Comparison of ENCODE assay signal across 16 cellular contexts in the genomic region with DNA sequence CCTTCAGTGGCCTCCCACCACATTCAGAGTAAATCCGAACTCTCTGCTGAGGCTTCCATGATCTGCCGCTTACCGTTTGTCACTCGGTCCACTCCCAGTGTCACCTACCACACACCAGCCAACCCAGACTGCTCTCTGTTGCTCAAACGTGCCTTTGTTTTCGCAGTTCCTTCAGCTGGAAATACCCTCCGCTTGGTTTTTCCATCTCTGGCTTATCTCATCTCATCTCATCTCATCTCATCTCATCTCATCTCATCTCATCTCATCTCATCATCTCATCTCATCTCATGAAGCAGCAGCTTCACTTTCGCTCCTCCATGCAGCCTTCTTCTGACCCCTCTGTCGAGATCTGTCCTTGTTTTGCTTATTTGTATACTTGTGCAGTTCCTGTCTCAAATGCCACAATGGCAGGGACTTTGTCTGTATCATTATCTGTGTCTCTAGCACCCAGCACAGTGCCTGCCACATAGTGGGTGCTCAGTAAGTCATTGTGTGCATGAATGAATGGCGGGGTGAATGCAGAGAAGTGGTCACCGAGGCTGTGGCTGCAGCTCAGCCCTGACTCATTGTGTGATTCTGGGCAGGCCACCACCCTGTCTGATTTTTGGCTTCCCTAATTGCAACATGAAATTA. TPM values are rescaled to one million over a fixed set of nuclear protein-coding genes. Genes with fewer than 3 reads are reported as not detected.
DNase-seq lines count a peak whose midpoint lies in the region; ATAC-seq, FAIRE-seq and TF ChIP-seq lines count a peak whose summit lies in the region.
"Had no signal": no experiment of that assay in that cellular context is flagged by ENCODE, and none has a peak within 500 bp of the region (broad histone marks: within the 10 kb centered on the region; RNA-seq: fewer than 3 reads in every experiment).

No MANE protein-coding gene starts in this region.

- peak overlapping the region; percentile 73 for H2AFZ ChIP-seq in GM12878 (ENCODE audit: control insufficient read depth, low read depth, low read length)

- no peaks in the 10 kb centered on the region for H4K20me1 ChIP-seq in GM12878 (ENCODE audit: control insufficient read depth, insufficient read depth)

- H3K36me3 ChIP-seq in Peyer's patch (no peaks in the 10 kb centered on the region), GM12878 (ENCODE audit: control insufficient read depth in 2 of 2, insufficient read depth in 2 of 2, low read length in 1 of 2) (no peaks in the 10 kb centered on the region)
- H3K36me3 ChIP-seq: HAP-1 had no signal

- TF ChIP-seq RAD21 in GM12878 (IDR thresholded peaks at IDR 0.05; ENCODE audit: insufficient read depth, low read depth, low read length) = no peak

- H3K27me3 ChIP-seq in Peyer's patch (no peaks in the 10 kb centered on the region), GM12878 (replicated peaks in 1 of 2; ENCODE audit: control insufficient read depth in 2 of 2, insufficient read depth in 2 of 2, low read length in 1 of 2) (no peaks in the 10 kb centered on the region)

- H3K79me2 ChIP-seq in GM12878 (ENCODE audit: control insufficient read depth, insufficient read depth, low read length) = peaks cover 21% of the 10 kb centered on the region

- H3K9me3 ChIP-seq in Peyer's patch (no peaks in the 10 kb centered on the region), GM12878 (replicated peaks; ENCODE audit: control insufficient read depth, insufficient read depth, low read length) (no peaks in the 10 kb centered on the region)
- H3K9me3 ChIP-seq: HAP-1 had no signal

- DNase-seq in activated CD4-positive, alpha-beta T cell treated with anti-CD3 and anti-CD28 coated beads for 48 hours = peak; percentile 62
- no peak for DNase-seq in activated CD4-positive, alpha-beta T cell treated with anti-CD3 and anti-CD28 coated beads for 1 hour
- DNase-seq in Peyer's patch = no peak
- DNase-seq in GM12878 (ENCODE audit: low read depth, low spot score) = no peak
- peak; percentile 44 for DNase-seq in stimulated activated naive CD8-positive, alpha-beta T cell treated with anti-CD3 and anti-CD28 coated beads, Interleukin-15, Interleukin-2, amounts not matched to agents 100 U/mL and 50 U/mL, for 24 hours
- DNase-seq in globus pallidus (ENCODE audit: low spot score) = no peak
- DNase-seq in ecto neural progenitor cell (ENCODE audit: low spot score) = no peak
- no peak for DNase-seq in RPMI8226
- DNase-seq: caudate nucleus, NCI-H524 had no signal

- in situ Hi-C loops in GM12878 (cut with MboI) = no loop called here

- no TSS peak for BruUV-seq in GM12878 (replicated peaks; lab: Mats Ljungman, UMichigan)

- POLR2A ChIA-PET in GM12878 (lab: Charles Lee) = interaction anchor here (0.6 to 8.0 kb wide), 6 partner anchors 11 to 371 kb away, joined by 3 to 116 read pairs (median 15); a partner anchor contains a TSS

- RAD21 ChIA-PET in GM12878 (lab: Charles Lee; ENCODE audit: unreplicated experiment) = interaction anchor here (0.6 to 29.0 kb wide), 8 partner anchors 8 to 530 kb away, joined by 3 to 578 read pairs (median 3); a partner anchor contains a TSS

- H3K9ac ChIP-seq in GM12878 (ENCODE audit: control insufficient read depth, insufficient read depth, low read length) = peak overlapping the region; percentile 38

- intact Hi-C loops in GM12878 (cut with micrococcal nuclease; ENCODE audit: unreplicated experiment) = loop anchor here (1.0 to 5.0 kb wide), 3 partner anchors 11 to 413 kb away; no protein-coding TSS in a partner anchor

- peak; percentile 51 for ATAC-seq in GM12878
- peak; percentile 42 for ATAC-seq in stimulated activated naive CD8-positive, alpha-beta T cell treated with anti-CD3 and anti-CD28 coated beads, Interleukin-15, Interleukin-2, amounts not matched to agents 100 U/mL and 50 U/mL, for 24 hours

- H3K4me3 ChIP-seq in Peyer's patch (no peak overlapping the region), GM12878 (no peak overlapping the region)
- H3K4me3 ChIP-seq: HAP-1, SK-N-MC had no signal

- TF ChIP-seq EP300 in GM12878 (IDR thresholded peaks at IDR 0.05; ENCODE audit: borderline replicate concordance in 1 of 2, control insufficient read depth in 1 of 2, low read depth in 2 of 2, low read length in 2 of 2) = peak in 1 of 2 experiments; percentile 10; a peak in 1 of 4 replicates

- CTCF ChIA-PET in GM12878 (lab: Yijun Ruan, JAX) = interaction anchor here (1.2 to 13.2 kb wide), 8 partner anchors 11 to 121 kb away, joined by 3 to 257 read pairs (median 9); a partner anchor contains a TSS

- SMC1A ChIA-PET in GM12878 (lab: Charles Lee; ENCODE audit: uncharacterized antibody, unreplicated experiment) = interaction anchor here (0.6 to 24.8 kb wide), 7 partner anchors 12 to 65 kb away, joined by 3 to 600 read pairs (median 7); a partner anchor contains a TSS

- peak overlapping the region; percentile 69 for H3K4me2 ChIP-seq in GM12878 (ENCODE audit: control insufficient read depth, insufficient read depth)

- peak; percentile 18 for FAIRE-seq in GM12878 (lab: Jason Lieb, UNC)
- FAIRE-seq: islet of Langerhans had no signal

- peak overlapping the region; percentile 54 to 74 (median 58) for H3K27ac ChIP-seq in Peyer's patch
- H3K27ac ChIP-seq in GM12878 (ENCODE audit: control insufficient read depth, insufficient read depth) = peak overlapping the region; percentile 86
- H3K27ac ChIP-seq: SK-N-MC had no signal

- WGBS in GM12878 (ENCODE audit: insufficient coverage, insufficient replicate concordance, low lambda C conversion rate, missing lambda C conversion rate) = 2% methylated on average over 11 of the region's 11 CpGs

- TF ChIP-seq POLR2A in Peyer's patch (IDR thresholded peaks at IDR 0.05) (no peak), GM12878 (IDR thresholded peaks at IDR 0.05; ENCODE audit: low read depth, low read length) (peak; percentile 29; the same call in 1 of the 2 replicates)

- no peak for TF ChIP-seq CTCF in Peyer's patch (IDR thresholded peaks at IDR 0.05)
- TF ChIP-seq CTCF in GM12878 (IDR thresholded peaks at IDR 0.05 in 2 of 3, conservative IDR thresholded peaks at IDR 0.05 in 1 of 3; ENCODE audit: control insufficient read depth in 2 of 3, extremely low read depth in 1 of 3, insufficient read depth in 1 of 3, low read depth in 3 of 3, low read length in 3 of 3) = no peak

- peaks cover 0 to 24% (median 0%) of the 10 kb centered on the region in 4 donors for H3K4me1 ChIP-seq in Peyer's patch
- peaks cover 53% of the 10 kb centered on the region for H3K4me1 ChIP-seq in GM12878 (ENCODE audit: control insufficient read depth, insufficient read depth, low read length)
- H3K4me1 ChIP-seq: HAP-1 had no signal

RNA-seq across cellular contexts. Expression of a gene that starts 3.8 kb away (rescaled TPM):
- total RNA-seq in Peyer's patch = 10 to 100 TPM in 1 of 4 donors, 1 to 10 TPM in 3; 1.3 to 10.7 (median 2.3) TPM
- 27.1 and 29.2 TPM in 2 replicates for total RNA-seq in GM12878 (2013; cell fraction: nucleolus; rRNA removed)
- total RNA-seq in GM12878 (2014; rRNA removed) = 21.9 and 22.3 TPM in 2 replicates
- 20.2 and 21.9 TPM in 2 replicates for total RNA-seq in GM12878 (2014; rRNA removed; fragmentation: Illumina TruSeq; extraction: Trizol)
- total RNA-seq in GM12878 (2021) = 21.4 and 24.1 TPM in 2 replicates
- 8.8 TPM for polyA plus RNA-seq in GM12878 (2011; ENCODE audit: low read depth)
- polyA plus RNA-seq in GM12878 (2011; rRNA removed) = 24.3 and 30.8 TPM in 2 replicates
- 28.4 and 32.0 TPM in 2 replicates for polyA plus RNA-seq in GM12878 (2011; cell fraction: cytosol; rRNA removed)
- 25.9 and 28.6 TPM in 2 replicates for polyA plus RNA-seq in GM12878 (2011; cell fraction: nucleus; rRNA removed)
- polyA plus RNA-seq in GM12878 (2012) = 12.8 and 16.6 TPM in 2 replicates
- polyA plus RNA-seq in GM12878 (2014; fragmentation: Illumina TruSeq; extraction: Trizol) = 21.4 and 25.0 TPM in 2 replicates
- 1 to 10 TPM; 4.6 to 6.9 TPM for polyA plus RNA-seq in GM12878 (2014; fragmentation: Nextera tagmentation; extraction: Ambion mirVana)
- 23.6 and 26.3 TPM in 2 replicates for polyA plus RNA-seq in GM12878 (2014; rRNA removed)
- 10 to 100 TPM; 18.1 to 22.2 TPM for polyA plus RNA-seq in GM12878 (2016; fragmentation: Nextera tagmentation; extraction: Ambion mirVana)
- 17.4 and 23.7 TPM in 2 replicates for polyA minus RNA-seq in GM12878 (2011; rRNA and poly(A)+ RNA removed)
- 11.6 and 14.7 TPM in 2 replicates for polyA minus RNA-seq in GM12878 (2011; cell fraction: cytosol; rRNA and poly(A)+ RNA removed)
- polyA minus RNA-seq in GM12878 (2011; cell fraction: nucleus; rRNA and poly(A)+ RNA removed) = 9.4 and 13.3 TPM in 2 replicates
- total RNA-seq: LHCN-M2 had no signal
- polyA plus RNA-seq: AG04450, neural cell had no signal

RNA-seq across cellular contexts. Expression of a gene that starts 8.5 kb away (rescaled TPM):
- total RNA-seq in Peyer's patch (1 to 10 TPM in 2 of 4 donors, not detected in 2; 1.7 to 4.1 TPM), GM12878 (2014; rRNA removed) (9.9 and 13.4 TPM in 2 replicates), GM12878 (2014; rRNA removed; fragmentation: Illumina TruSeq; extraction: Trizol) (5.8 and 6.9 TPM in 2 replicates), GM12878 (2021) (12.8 and 13.3 TPM in 2 replicates)
- total RNA-seq in GM12878 (2013; cell fraction: nucleolus; rRNA removed) = 190 and 241 TPM in 2 replicates
- 4.5 TPM for polyA plus RNA-seq in GM12878 (2011; ENCODE audit: low read depth)
- polyA plus RNA-seq in GM12878 (2011; rRNA removed) (10.4 and 18.6 TPM in 2 replicates), GM12878 (2014; fragmentation: Illumina TruSeq; extraction: Trizol) (6.6 and 7.6 TPM in 2 replicates), GM12878 (2014; fragmentation: Nextera tagmentation; extraction: Ambion mirVana) (1 to 10 TPM; 1.0 to 1.6 TPM), GM12878 (2014; rRNA removed) (9.9 and 11.6 TPM in 2 replicates), GM12878 (2016; fragmentation: Nextera tagmentation; extraction: Ambion mirVana) (1 to 10 TPM; 4.3 to 4.5 TPM)
- polyA plus RNA-seq in GM12878 (2011; cell fraction: cytosol; rRNA removed) = 24.3 and 24.8 TPM in 2 replicates
- 58.1 and 59.5 TPM in 2 replicates for polyA plus RNA-seq in GM12878 (2011; cell fraction: nucleus; rRNA removed)
- 8.1 and 9.0 TPM in 2 replicates for polyA plus RNA-seq in GM12878 (2012)
- 39.9 and 63.9 TPM in 2 replicates for polyA minus RNA-seq in GM12878 (2011; rRNA and poly(A)+ RNA removed)
- polyA minus RNA-seq in GM12878 (2011; cell fraction: cytosol; rRNA and poly(A)+ RNA removed) = 13.1 and 17.5 TPM in 2 replicates
- polyA minus RNA-seq in GM12878 (2011; cell fraction: nucleus; rRNA and poly(A)+ RNA removed) = 39.9 and 55.8 TPM in 2 replicates
- polyA plus RNA-seq: AG04450, neural cell had no signal

RNA-seq across cellular contexts. Expression of a gene that starts 56.9 kb away (rescaled TPM):
- total RNA-seq in Peyer's patch (10 to 100 TPM; 24.3 to 56.1 (median 30.0) TPM), GM12878 (2014; rRNA removed) (46.6 and 63.5 TPM in 2 replicates), GM12878 (2014; rRNA removed; fragmentation: Illumina TruSeq; extraction: Trizol) (58.5 and 58.7 TPM in 2 replicates), GM12878 (2021) (58.8 and 63.2 TPM in 2 replicates)
- total RNA-seq in GM12878 (2013; cell fraction: nucleolus; rRNA removed) = 411 and 416 TPM in 2 replicates
- 31.6 TPM for polyA plus RNA-seq in GM12878 (2011; ENCODE audit: low read depth)
- polyA plus RNA-seq in GM12878 (2011; rRNA removed) (106 and 150 TPM in 2 replicates), GM12878 (2014; fragmentation: Illumina TruSeq; extraction: Trizol) (51.6 and 60.5 TPM in 2 replicates), GM12878 (2014; fragmentation: Nextera tagmentation; extraction: Ambion mirVana) (10 to 100 TPM; 19.2 to 27.0 TPM), GM12878 (2014; rRNA removed) (26.5 and 31.5 TPM in 2 replicates), GM12878 (2016; fragmentation: Nextera tagmentation; extraction: Ambion mirVana) (10 to 100 TPM; 44.6 to 45.6 TPM)
- polyA plus RNA-seq in GM12878 (2011; cell fraction: cytosol; rRNA removed) = 44.6 and 53.8 TPM in 2 replicates
- 92.8 and 95.4 TPM in 2 replicates for polyA plus RNA-seq in GM12878 (2011; cell fraction: nucleus; rRNA removed)
- 41.1 and 47.6 TPM in 2 replicates for polyA plus RNA-seq in GM12878 (2012)
- polyA minus RNA-seq in GM12878 (2011; rRNA and poly(A)+ RNA removed) = 108 and 113 TPM in 2 replicates
- polyA minus RNA-seq in GM12878 (2011; cell fraction: cytosol; rRNA and poly(A)+ RNA removed) = 38.9 and 51.6 TPM in 2 replicates
- 121 and 158 TPM in 2 replicates for polyA minus RNA-seq in GM12878 (2011; cell fraction: nucleus; rRNA and poly(A)+ RNA removed)

Comparison
In these comparisons a context has a peak if more than half of its experiments do, and no peak if none do; other contexts are left out.
1. DNase-seq: peak in activated CD4-positive, alpha-beta T cell treated with anti-CD3 and anti-CD28 coated beads for 48 hours (single experiment) and stimulated activated naive CD8-positive, alpha-beta T cell treated with anti-CD3 and anti-CD28 coated beads, Interleukin-15, Interleukin-2, amounts not matched to agents 100 U/mL and 50 U/mL, for 24 hours (single experiment); none in activated CD4-positive, alpha-beta T cell treated with anti-CD3 and anti-CD28 coated beads for 1 hour (single experiment), Peyer's patch (0 of 3), GM12878 (single experiment), globus pallidus (single experiment), ecto neural progenitor cell (single experiment) and RPMI8226 (single experiment).